2 cellular contexts compared by ENCODE assay signal in genomic region chr16:1130382-1130781, GRCh38.
A peak's percentile ranks its signal among the peaks of the same experiment; 100 is the strongest.
TF ChIP-seq lines count a peak whose summit lies in the region.

No MANE protein-coding gene starts in this region.

TF ChIP-seq in HEK293, 187 proteins besides CTCF, POLR2A, EP300 and RAD21:
- TF ChIP-seq BCL11B (tag by site-specific recombination; IDR thresholded peaks at IDR 0.05; ENCODE audit: low read depth) = peak; percentile 83
- TF ChIP-seq ZNF132 (tag by site-specific recombination; IDR thresholded peaks at IDR 0.05; ENCODE audit: borderline replicate concordance) = no peak
TF ChIP-seq in HEK293: peak in this region for 1.

TF ChIP-seq in GM12878, 131 proteins besides CTCF, POLR2A, EP300 and RAD21:
- TF ChIP-seq SREBF1 (IDR thresholded peaks at IDR 0.05; ENCODE audit: low read length) (no peak), NR2F1 (conservative IDR thresholded peaks at IDR 0.05) (0 out of 2 replicates have a peak, but pooled peaks have one; percentile 19)
- TF ChIP-seq, protein P1, sequence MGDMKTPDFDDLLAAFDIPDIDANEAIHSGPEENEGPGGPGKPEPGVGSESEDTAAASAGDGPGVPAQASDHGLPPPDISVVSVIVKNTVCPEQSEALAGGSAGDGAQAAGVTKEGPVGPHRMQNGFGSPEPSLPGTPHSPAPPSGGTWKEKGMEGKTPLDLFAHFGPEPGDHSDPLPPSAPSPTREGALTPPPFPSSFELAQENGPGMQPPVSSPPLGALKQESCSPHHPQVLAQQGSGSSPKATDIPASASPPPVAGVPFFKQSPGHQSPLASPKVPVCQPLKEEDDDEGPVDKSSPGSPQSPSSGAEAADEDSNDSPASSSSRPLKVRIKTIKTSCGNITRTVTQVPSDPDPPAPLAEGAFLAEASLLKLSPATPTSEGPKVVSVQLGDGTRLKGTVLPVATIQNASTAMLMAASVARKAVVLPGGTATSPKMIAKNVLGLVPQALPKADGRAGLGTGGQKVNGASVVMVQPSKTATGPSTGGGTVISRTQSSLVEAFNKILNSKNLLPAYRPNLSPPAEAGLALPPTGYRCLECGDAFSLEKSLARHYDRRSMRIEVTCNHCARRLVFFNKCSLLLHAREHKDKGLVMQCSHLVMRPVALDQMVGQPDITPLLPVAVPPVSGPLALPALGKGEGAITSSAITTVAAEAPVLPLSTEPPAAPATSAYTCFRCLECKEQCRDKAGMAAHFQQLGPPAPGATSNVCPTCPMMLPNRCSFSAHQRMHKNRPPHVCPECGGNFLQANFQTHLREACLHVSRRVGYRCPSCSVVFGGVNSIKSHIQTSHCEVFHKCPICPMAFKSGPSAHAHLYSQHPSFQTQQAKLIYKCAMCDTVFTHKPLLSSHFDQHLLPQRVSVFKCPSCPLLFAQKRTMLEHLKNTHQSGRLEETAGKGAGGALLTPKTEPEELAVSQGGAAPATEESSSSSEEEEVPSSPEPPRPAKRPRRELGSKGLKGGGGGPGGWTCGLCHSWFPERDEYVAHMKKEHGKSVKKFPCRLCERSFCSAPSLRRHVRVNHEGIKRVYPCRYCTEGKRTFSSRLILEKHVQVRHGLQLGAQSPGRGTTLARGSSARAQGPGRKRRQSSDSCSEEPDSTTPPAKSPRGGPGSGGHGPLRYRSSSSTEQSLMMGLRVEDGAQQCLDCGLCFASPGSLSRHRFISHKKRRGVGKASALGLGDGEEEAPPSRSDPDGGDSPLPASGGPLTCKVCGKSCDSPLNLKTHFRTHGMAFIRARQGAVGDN (IDR thresholded peaks at IDR 0.05) = no peak
